Comparison of ENCODE assay signal across 19 cellular contexts in genomic region chr1:17212009-17212408, GRCh38. TPM values are rescaled to one million over a fixed set of nuclear protein-coding genes. Genes with fewer than 3 reads are reported as not detected.
DNase-seq lines count a peak whose midpoint lies in the region; ATAC-seq and TF ChIP-seq lines count a peak whose summit lies in the region.
"Had no signal": no experiment of that assay in that cellular context is flagged by ENCODE, and none has a peak within 500 bp of the region (broad histone marks: within the 10 kb centered on the region; RNA-seq: fewer than 3 reads in every experiment).

No MANE protein-coding gene starts in this region.

- H3K4me1 Mint-ChIP-seq in osteocyte (ENCODE audit: unreplicated experiment), result peaks cover 81% of the 10 kb centered on the region

- H3K4me3 ChIP-seq in Panc1 (ENCODE audit: low read depth in 2 of 2, low read length in 2 of 2), result no peak overlapping the region
- H3K4me3 ChIP-seq in suprapubic skin, result no peak overlapping the region
- H3K4me3 ChIP-seq: psoas muscle, smooth muscle cell, tibial nerve had no signal

- H3K36me3 ChIP-seq in Panc1 (ENCODE audit: control insufficient read depth, insufficient read depth, low read length), result no peaks in the 10 kb centered on the region
- H3K36me3 ChIP-seq in suprapubic skin, result no peaks in the 10 kb centered on the region
- H3K36me3 ChIP-seq: tibial nerve had no signal

- intact Hi-C loops in Panc1 (cut with micrococcal nuclease; ENCODE audit: unreplicated experiment), result no loop called here

- H3K27me3 Mint-ChIP-seq in osteocyte (ENCODE audit: unreplicated experiment), result no peaks in the 10 kb centered on the region

- H3K9me3 ChIP-seq in Panc1 (ENCODE audit: control insufficient read depth, insufficient read depth, low read depth, low read length), result no peaks in the 10 kb centered on the region
- H3K9me3 ChIP-seq in suprapubic skin, result no peaks in the 10 kb centered on the region
- H3K9me3 ChIP-seq: psoas muscle, tibial nerve had no signal

- no peaks in the 10 kb centered on the region for H3K27me3 ChIP-seq in Panc1 (ENCODE audit: control insufficient read depth, insufficient read depth, low read length)
- H3K27me3 ChIP-seq in suprapubic skin, result peaks cover 41% of the 10 kb centered on the region

- DNase-seq in DMS53 (lab: John Stamatoyannopoulos, UW), result peak; percentile 30
- DNase-seq in DMS53 treated with DMSO at 0.1 percent for 48 hours (lab: John Stamatoyannopoulos, UW; ENCODE audit: unreplicated experiment), result no peak
- DNase-seq in Panc1 (ENCODE audit: low read depth, low spot score), result no peak
- DNase-seq in osteocyte (ENCODE audit: extremely low spot score, unreplicated experiment), result no peak
- DNase-seq in activated CD4-positive, CD25-positive, alpha-beta regulatory T cell (lab: John Stamatoyannopoulos, UW), result no peak
- no peak for DNase-seq in suprapubic skin (ENCODE audit: low spot score in 2 of 2)
- DNase-seq: activated B cell treated with CpG ODN at 0.5 μM for 24 hours, DMS 273 treated with DMSO at 0.1 percent for 48 hours, GOT3, NCI-H1105 had no signal

- in situ Hi-C loops in Panc1 (cut with HindIII; ENCODE audit: low pct_unique_long_range_greater_than_20kb, low sequenced_read_pairs), result no loop called here

- H3K9me3 Mint-ChIP-seq in osteocyte (ENCODE audit: unreplicated experiment), result no peaks in the 10 kb centered on the region
- H3K9me3 Mint-ChIP-seq: activated B cell treated with CpG ODN at 0.5 μM for 24 hours; activated T-helper 2 cell treated with anti-CD3 and anti-CD28 coated beads, Interferon-gamma antibody, Interleukin-2, Interleukin-4, amounts not matched to agents 10 μg/mL and 5 μg/mL and 100 μg/mL, durations not matched to agents 14 hours and 24 hours and 36 hours had no signal

- H3K4me1 ChIP-seq in Panc1 (ENCODE audit: control insufficient read depth, insufficient read depth, low read length) (peaks cover 50% of the 10 kb centered on the region), suprapubic skin (peaks cover 17% of the 10 kb centered on the region)
- H3K4me1 ChIP-seq: psoas muscle had no signal

- TF ChIP-seq EP300 in suprapubic skin (IDR thresholded peaks at IDR 0.05), result no peak

- no TSS peak for BruUV-seq in Panc1 (replicated peaks; lab: Mats Ljungman, UMichigan)

- TF ChIP-seq CTCF in Panc1 (IDR thresholded peaks at IDR 0.05), result no peak
- no peak for TF ChIP-seq CTCF in osteocyte (IDR thresholded peaks at IDR 0.05)
- no peak for TF ChIP-seq CTCF in suprapubic skin (IDR thresholded peaks at IDR 0.05)

- WGBS in suprapubic skin, result 51% methylated on average over 4 of the region's 10 CpGs

- TF ChIP-seq POLR2A in suprapubic skin (IDR thresholded peaks at IDR 0.05), result no peak

- peak overlapping the region; percentile 77 for H3K27ac Mint-ChIP-seq in osteocyte (ENCODE audit: unreplicated experiment)
- H3K27ac Mint-ChIP-seq: activated B cell treated with CpG ODN at 0.5 μM for 24 hours; activated T-helper 2 cell treated with anti-CD3 and anti-CD28 coated beads, Interferon-gamma antibody, Interleukin-2, Interleukin-4, amounts not matched to agents 10 μg/mL and 5 μg/mL and 100 μg/mL, durations not matched to agents 14 hours and 24 hours and 36 hours had no signal

- ATAC-seq in Panc1 (peak; percentile 62), esophagus mucosa (peak; percentile 4), HG02870 (IDR thresholded peaks at IDR 0.05; ENCODE audit: unreplicated experiment) (no peak)
- ATAC-seq: psoas muscle had no signal

- POLR2A ChIA-PET in Panc1 (lab: Charles Lee), result interaction anchor here (1.4 kb wide), 1 partner anchor 21 kb away, joined by 3 read pairs; no protein-coding TSS in a partner anchor

- H3K4me3 Mint-ChIP-seq in osteocyte (ENCODE audit: unreplicated experiment), result no peak overlapping the region
- H3K4me3 Mint-ChIP-seq: activated B cell treated with CpG ODN at 0.5 μM for 24 hours had no signal

- H3K27ac ChIP-seq in Panc1 (ENCODE audit: low read length) (peak overlapping the region; percentile 93), suprapubic skin (no peak overlapping the region)
- H3K27ac ChIP-seq: 22Rv1, psoas muscle, tibial nerve had no signal

- CTCF ChIA-PET in Panc1 (lab: Charles Lee), result no interaction called here

- H3K36me3 Mint-ChIP-seq in osteocyte (ENCODE audit: unreplicated experiment), result no peaks in the 10 kb centered on the region

RNA-seq across cellular contexts. Expression of gene PADI1, which starts 7.1 kb away (rescaled TPM):
- total RNA-seq in Panc1 (2021; ENCODE audit: unreplicated experiment) (2.3 TPM), esophagus mucosa (40.0 TPM), osteocyte (1.2 and 1.7 TPM in 2 replicates), suprapubic skin (10 to 100 TPM in 1 of 4 donors, 1 to 10 TPM in 3; 4.0 to 57.3 (median 9.1) TPM)
- polyA plus RNA-seq in Panc1 (2012; ENCODE audit: insufficient read length), result 2.6 TPM
- total RNA-seq: activated B cell treated with CpG ODN at 0.5 μM for 24 hours; activated T-helper 2 cell treated with anti-CD3 and anti-CD28 coated beads, Interferon-gamma antibody, Interleukin-2, Interleukin-4, amounts not matched to agents 10 μg/mL and 5 μg/mL and 100 μg/mL, durations not matched to agents 14 hours and 24 hours and 36 hours; psoas muscle; T-helper 1 cell treated with Interleukin-12 subunit alpha and Interleukin-12 subunit beta and Interleukin-4 antibody, amounts not matched to agents 30 ng/mL and 1 ng/mL, for 36 hours; tibial nerve had no signal
- polyA plus RNA-seq: psoas muscle, smooth muscle cell had no signal

RNA-seq across cellular contexts. Expression of gene PADI3, which starts 36.9 kb away (rescaled TPM):
- 3.4 TPM for total RNA-seq in Panc1 (2021; ENCODE audit: unreplicated experiment)
- polyA plus RNA-seq in Panc1 (2012; ENCODE audit: insufficient read length), result 4.4 TPM
- total RNA-seq in esophagus mucosa, result 3.3 TPM
- 0.39 and 0.73 TPM in 2 replicates for total RNA-seq in osteocyte
- total RNA-seq in suprapubic skin, result 10 to 100 TPM in 1 of 4 donors, 1 to 10 TPM in 2, not detected in 1; 2.4 to 11.2 (median 2.7) TPM
- total RNA-seq: activated B cell treated with CpG ODN at 0.5 μM for 24 hours; activated T-helper 2 cell treated with anti-CD3 and anti-CD28 coated beads, Interferon-gamma antibody, Interleukin-2, Interleukin-4, amounts not matched to agents 10 μg/mL and 5 μg/mL and 100 μg/mL, durations not matched to agents 14 hours and 24 hours and 36 hours; smooth muscle cell; T-helper 1 cell treated with Interleukin-12 subunit alpha and Interleukin-12 subunit beta and Interleukin-4 antibody, amounts not matched to agents 30 ng/mL and 1 ng/mL, for 36 hours; tibial nerve had no signal
- polyA plus RNA-seq: BJ, smooth muscle cell had no signal
